Comparison of ENCODE assay signal across 30 cellular contexts in genomic region chr9:90408659-90409058, GRCh38.
"Had no signal": no experiment of that assay in that cellular context is flagged by ENCODE, and none has a peak within 500 bp of the region (broad histone marks: within the 10 kb centered on the region; RNA-seq: fewer than 3 reads in every experiment).

No MANE protein-coding gene starts in this region.

- H3K27me3 ChIP-seq: pancreas, suprapubic skin, testis, tibial artery, transverse colon, upper lobe of right lung, uterus had no signal

- ATAC-seq: naive thymus-derived CD8-positive, alpha-beta T cell; natural killer cell treated with Interleukin-12 subunit alpha and Interleukin-12 subunit beta and Interleukin-15 and Interleukin-18, amount 100 ng/mL, for 72 hours; pancreas; psoas muscle; right cardiac atrium; sciatic nerve; stimulated activated memory B cell treated with anti-CD40 and anti-IgM and Interleukin-4, amounts not matched to agents 10 μg/mL and 1 μg/mL and 100 μg/mL, for 72 hours; stimulated activated naive CD8-positive, alpha-beta T cell treated with anti-CD3 and anti-CD28 coated beads, Interleukin-15, amount 100 ng/mL, for 72 hours; stimulated activated naive CD8-positive, alpha-beta T cell treated with anti-CD3 and anti-CD28 coated beads, Interleukin-15, Interleukin-2, amounts not matched to agents 100 U/mL and 50 U/mL, for 24 hours; upper lobe of right lung had no signal

- H3K36me3 Mint-ChIP-seq: natural killer cell treated with Interleukin-12 subunit alpha and Interleukin-12 subunit beta and Interleukin-15 and Interleukin-18, amount 100 ng/mL, for 72 hours; stimulated activated memory B cell treated with anti-CD40 and anti-IgM and Interleukin-4, amounts not matched to agents 10 μg/mL and 1 μg/mL and 100 μg/mL, for 72 hours; type B pancreatic cell had no signal

- H3K4me1 ChIP-seq: pancreas, psoas muscle, spleen, suprapubic skin, testis, tibial artery, transverse colon, upper lobe of right lung, uterus had no signal

- H3K27me3 Mint-ChIP-seq: stimulated activated naive CD8-positive, alpha-beta T cell treated with anti-CD3 and anti-CD28 coated beads, Interleukin-15, amount 100 ng/mL, for 72 hours had no signal

- DNase-seq: naive thymus-derived CD8-positive, alpha-beta T cell; nephron progenitor cell; nucleus accumbens; pancreas; psoas muscle; right cardiac atrium; spleen; stimulated activated CD4-positive, alpha-beta T cell treated with anti-CD3 and anti-CD28 coated beads, Interleukin-12 subunit alpha, Interleukin-12 subunit beta, amount 100 ng/mL, for 4 hours; stimulated activated CD4-positive, alpha-beta T cell treated with anti-CD3 and anti-CD28 coated beads, Interleukin-1b, Interleukin-23, amount 100 ng/mL, for 48 hours; stimulated activated CD4-positive, alpha-beta T cell treated with anti-CD3 and anti-CD28 coated beads, Interleukin-4, amount 100 ng/mL, for 1 hour; stimulated activated CD4-positive, alpha-beta T cell treated with anti-CD3 and anti-CD28 coated beads, Interleukin-4, amount 100 ng/mL, for 4 hours; stimulated activated CD8-positive, alpha-beta memory T cell treated with anti-CD3 and anti-CD28 coated beads, Interleukin-4, amount 100 ng/mL, for 48 hours; stimulated activated naive CD4-positive, alpha-beta T cell; stimulated activated naive CD8-positive, alpha-beta T cell treated with anti-CD3 and anti-CD28 coated beads, Interleukin-15, amount 100 ng/mL, for 72 hours; stimulated activated naive CD8-positive, alpha-beta T cell treated with anti-CD3 and anti-CD28 coated beads, Interleukin-15, Interleukin-2, amounts not matched to agents 100 U/mL and 50 U/mL, for 24 hours; substantia nigra; testis; tibial artery; transverse colon; upper lobe of right lung; uterus had no signal

- H3K9me3 ChIP-seq: neutrophil, suprapubic skin, testis, upper lobe of right lung had no signal

- H3K27ac Mint-ChIP-seq: naive thymus-derived CD8-positive, alpha-beta T cell; natural killer cell treated with Interleukin-12 subunit alpha and Interleukin-12 subunit beta and Interleukin-15 and Interleukin-18, amount 100 ng/mL, for 72 hours; nephron progenitor cell; stimulated activated memory B cell treated with anti-CD40 and anti-IgM and Interleukin-4, amounts not matched to agents 10 μg/mL and 1 μg/mL and 100 μg/mL, for 72 hours; stimulated activated naive CD8-positive, alpha-beta T cell treated with anti-CD3 and anti-CD28 coated beads, Interleukin-15, amount 100 ng/mL, for 72 hours; type B pancreatic cell had no signal

- H3K4me3 Mint-ChIP-seq: naive thymus-derived CD8-positive, alpha-beta T cell; natural killer cell treated with Interleukin-12 subunit alpha and Interleukin-12 subunit beta and Interleukin-15 and Interleukin-18, amount 100 ng/mL, for 72 hours; nephron progenitor cell; neural crest cell; stimulated activated memory B cell treated with anti-CD40 and anti-IgM and Interleukin-4, amounts not matched to agents 10 μg/mL and 1 μg/mL and 100 μg/mL, for 72 hours; stimulated activated naive CD8-positive, alpha-beta T cell treated with anti-CD3 and anti-CD28 coated beads, Interleukin-15, amount 100 ng/mL, for 72 hours; type B pancreatic cell had no signal

- H3K4me3 ChIP-seq: pancreas, psoas muscle, skin epidermis, smooth muscle cell, spleen, suprapubic skin, testis, tibial artery, transverse colon, upper lobe of right lung, uterus had no signal

- H3K4me2 ChIP-seq: smooth muscle cell had no signal

- H3K36me3 ChIP-seq: neutrophil, pancreas, spleen, suprapubic skin, tibial artery, transverse colon, upper lobe of right lung, uterus had no signal

- H3K4me1 Mint-ChIP-seq: naive thymus-derived CD8-positive, alpha-beta T cell; nephron progenitor cell; stimulated activated memory B cell treated with anti-CD40 and anti-IgM and Interleukin-4, amounts not matched to agents 10 μg/mL and 1 μg/mL and 100 μg/mL, for 72 hours; stimulated activated naive CD8-positive, alpha-beta T cell treated with anti-CD3 and anti-CD28 coated beads, Interleukin-15, amount 100 ng/mL, for 72 hours had no signal

- H3K27ac ChIP-seq: neutrophil, pancreas, psoas muscle, skin epidermis, spleen, suprapubic skin, testis, tibial artery, transverse colon, upper lobe of right lung, uterus had no signal
